In genomic region chr12:47317182-47317915, GRCh38 we compare ENCODE assay signal across 8 cellular contexts.
DNase-seq lines count a peak whose midpoint lies in the region; ATAC-seq, FAIRE-seq and TF ChIP-seq lines count a peak whose summit lies in the region.

No MANE protein-coding gene starts in this region.

- TF ChIP-seq POLR2A in esophagus squamous epithelium (IDR thresholded peaks at IDR 0.05) (no peak), erythroblast (IDR thresholded peaks at IDR 0.05; ENCODE audit: low read length) (no peak)

- no peak for FAIRE-seq in D721Med (lab: Jason Lieb, UNC)

- WGBS in esophagus squamous epithelium, 2 donors, result 64 to 71% methylated on average over 9 to 11 of the region's 11 CpGs

- intact Hi-C loops in CD4-positive, alpha-beta T cell (cut with DNase I, micrococcal nuclease), result no loop called here
- intact Hi-C loops in esophagus squamous epithelium (cut with DNase I), result no loop called here

- DNase-seq in CD4-positive, alpha-beta T cell, result no peak
- DNase-seq in esophagus squamous epithelium (lab: John Stamatoyannopoulos, UW), result no peak
- no peak for DNase-seq in amygdala (lab: John Stamatoyannopoulos, UW)
- no peak for DNase-seq in NK-92 treated with Interleukin-12 subunit alpha and Interleukin-12 subunit beta, amount 100 ng/mL, for 24 hours (lab: John Stamatoyannopoulos, UW)
- no peak for DNase-seq in D721Med (ENCODE audit: insufficient read length, low spot score)
- DNase-seq in erythroblast (lab: John Stamatoyannopoulos, UW), result no peak

- H3K4me3 ChIP-seq in esophagus squamous epithelium, result peak overlapping the region in 1 of 4 donors; percentile 25

- no peaks in the 10 kb centered on the region for H3K27me3 Mint-ChIP-seq in CD4-positive, alpha-beta T cell

- H3K9me3 Mint-ChIP-seq in CD4-positive, alpha-beta T cell, result no peaks in the 10 kb centered on the region

- no peak overlapping the region for H3K27ac Mint-ChIP-seq in CD4-positive, alpha-beta T cell

- no peak for TF ChIP-seq CTCF in CD4-positive, alpha-beta T cell (IDR thresholded peaks at IDR 0.05)
- no peak for TF ChIP-seq CTCF in esophagus squamous epithelium (IDR thresholded peaks at IDR 0.05)
- no peak for TF ChIP-seq CTCF in D721Med (IDR thresholded peaks at IDR 0.05; ENCODE audit: insufficient read depth, missing control alignments)

- no peaks in the 10 kb centered on the region for H3K36me3 Mint-ChIP-seq in CD4-positive, alpha-beta T cell (ENCODE audit: low read depth)

- H3K4me1 ChIP-seq in esophagus squamous epithelium, result peaks cover 0 to 11% (median 0%) of the 10 kb centered on the region in 3 donors

- peaks cover 24% of the 10 kb centered on the region for H3K4me1 Mint-ChIP-seq in CD4-positive, alpha-beta T cell (ENCODE audit: low read depth)

- no peaks in the 10 kb centered on the region for H3K36me3 ChIP-seq in esophagus squamous epithelium

- ATAC-seq in CD4-positive, alpha-beta T cell (ENCODE audit: poor library complexity), result no peak
- ATAC-seq in GM19324 (IDR thresholded peaks at IDR 0.05; ENCODE audit: low FRiP score, unreplicated experiment), result peak; percentile 55
- peak; percentile 47 for ATAC-seq in HG03196 (IDR thresholded peaks at IDR 0.05; ENCODE audit: unreplicated experiment)

- H3K4me3 Mint-ChIP-seq in CD4-positive, alpha-beta T cell, result peak overlapping the region; percentile 55

- POLR2A ChIA-PET in CD4-positive, alpha-beta T cell (lab: Charles Lee), result interaction anchor here (1.2 kb wide), 1 partner anchor 11 kb away, joined by 4 read pairs; no protein-coding TSS in a partner anchor

- H3K27ac ChIP-seq in CD4-positive, alpha-beta T cell (ENCODE audit: low read depth, low read length), result no peak overlapping the region
- peak overlapping the region in 3 of 4 donors; percentile 47 to 59 (median 50) for H3K27ac ChIP-seq in esophagus squamous epithelium

- H3K9me3 ChIP-seq in CD4-positive, alpha-beta T cell (ENCODE audit: control insufficient read depth, low read length), result no peaks in the 10 kb centered on the region
- no peaks in the 10 kb centered on the region for H3K9me3 ChIP-seq in esophagus squamous epithelium

- H3K27me3 ChIP-seq in CD4-positive, alpha-beta T cell (ENCODE audit: control insufficient read depth, insufficient read depth, low read length), result no peaks in the 10 kb centered on the region
- no peaks in the 10 kb centered on the region for H3K27me3 ChIP-seq in esophagus squamous epithelium

- CTCF ChIA-PET in CD4-positive, alpha-beta T cell (lab: Charles Lee), result interaction anchor here (0.6 kb wide), 1 partner anchor 47 kb away, joined by 3 read pairs; no protein-coding TSS in a partner anchor
